ENCODE assay signal across 27 cellular contexts in the genomic region with DNA sequence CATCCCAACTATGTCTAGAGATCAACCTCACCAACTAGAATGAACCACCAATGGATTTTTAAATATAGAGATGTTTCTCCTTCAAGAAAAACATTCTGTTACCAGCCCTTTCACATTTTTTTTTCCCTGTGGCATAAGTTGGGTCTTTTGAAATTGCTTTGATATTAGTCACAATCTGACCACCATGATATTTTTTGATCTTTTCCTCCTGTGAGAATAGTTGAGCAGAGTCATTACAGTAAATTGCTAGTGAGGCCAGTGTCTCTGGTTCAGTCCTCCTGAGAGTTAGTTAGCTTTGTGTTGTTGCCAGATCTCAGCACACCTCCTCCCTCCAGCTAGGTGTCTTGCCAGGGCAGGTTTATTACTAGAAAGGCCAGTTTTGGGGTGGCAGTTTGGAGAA.
DNase-seq lines count a peak whose midpoint lies in the region; ATAC-seq and FAIRE-seq lines count a peak whose summit lies in the region.
"Had no signal": no experiment of that assay in that cellular context is flagged by ENCODE, and none has a peak within 500 bp of the region (broad histone marks: within the 10 kb centered on the region; RNA-seq: fewer than 3 reads in every experiment).

No MANE protein-coding gene starts in this region.

- DNase-seq in stimulated activated naive CD8-positive, alpha-beta T cell treated with anti-CD3 and anti-CD28 coated beads, Interleukin-15, amount 100 ng/mL, for 72 hours: no peak
- DNase-seq in stimulated activated naive CD8-positive, alpha-beta T cell treated with anti-CD3 and anti-CD28 coated beads, Interleukin-15, Interleukin-2, amounts not matched to agents 100 U/mL and 50 U/mL, for 24 hours: no peak
- DNase-seq in astrocyte of the hippocampus (ENCODE audit: low read depth, low spot score) (peak; percentile 40), iris pigment epithelial cell (ENCODE audit: low read depth) (peak; percentile 29), urothelium cell line (ENCODE audit: low spot score) (peak; percentile 21), DMS153 treated with DMSO at 0.1 percent for 48 hours (lab: John Stamatoyannopoulos, UW; ENCODE audit: unreplicated experiment) (no peak)
- DNase-seq: activated CD4-positive, alpha-beta T cell treated with anti-CD3 and anti-CD28 coated beads, Interleukin-2, amount 50 U/mL, for 4 hours; activated gamma-delta T cell; DND-41; dorsolateral prefrontal cortex; hypothalamus; kidney; naive B cell; NCI-H187; NCI-H69; occipital lobe; retina; stimulated activated CD4-positive, alpha-beta T cell treated with anti-CD3 and anti-CD28 coated beads, Interleukin-4, amount 100 ng/mL, for 4 hours; T1000; upper lobe of right lung had no signal

- no peak overlapping the region for H3K4me3 Mint-ChIP-seq in stimulated activated naive CD8-positive, alpha-beta T cell treated with anti-CD3 and anti-CD28 coated beads, Interleukin-15, amount 100 ng/mL, for 72 hours
- H3K4me3 Mint-ChIP-seq: memory B cell, naive B cell, WTC11 had no signal

- H3K4me1 Mint-ChIP-seq in stimulated activated naive CD8-positive, alpha-beta T cell treated with anti-CD3 and anti-CD28 coated beads, Interleukin-15, amount 100 ng/mL, for 72 hours: no peaks in the 10 kb centered on the region
- H3K4me1 Mint-ChIP-seq: memory B cell, naive B cell had no signal

- H3K9me3 Mint-ChIP-seq in stimulated activated naive CD8-positive, alpha-beta T cell treated with anti-CD3 and anti-CD28 coated beads, Interleukin-15, amount 100 ng/mL, for 72 hours: no peaks in the 10 kb centered on the region
- H3K9me3 Mint-ChIP-seq: memory B cell, naive B cell had no signal

- no peak for FAIRE-seq in urothelium cell line (lab: Jason Lieb, UNC)
- FAIRE-seq: A204.1, endothelial cell of umbilical vein, H54, kidney had no signal

- no peaks in the 10 kb centered on the region for H3K27me3 Mint-ChIP-seq in stimulated activated naive CD8-positive, alpha-beta T cell treated with anti-CD3 and anti-CD28 coated beads, Interleukin-15, amount 100 ng/mL, for 72 hours
- H3K27me3 Mint-ChIP-seq: naive B cell had no signal

- H3K27ac Mint-ChIP-seq in stimulated activated naive CD8-positive, alpha-beta T cell treated with anti-CD3 and anti-CD28 coated beads, Interleukin-15, amount 100 ng/mL, for 72 hours: no peak overlapping the region
- H3K27ac Mint-ChIP-seq: memory B cell, WTC11 had no signal

- peak; percentile 31 for ATAC-seq in stimulated activated naive CD8-positive, alpha-beta T cell treated with anti-CD3 and anti-CD28 coated beads, Interleukin-15, amount 100 ng/mL, for 72 hours
- ATAC-seq in stimulated activated naive CD8-positive, alpha-beta T cell treated with anti-CD3 and anti-CD28 coated beads, Interleukin-15, Interleukin-2, amounts not matched to agents 100 U/mL and 50 U/mL, for 24 hours: no peak
- no peak for ATAC-seq in HG03039 (IDR thresholded peaks at IDR 0.05; ENCODE audit: unreplicated experiment)
- ATAC-seq in HG02571 (IDR thresholded peaks at IDR 0.05; ENCODE audit: unreplicated experiment): no peak
- ATAC-seq: upper lobe of right lung, WTC11 had no signal

Comparison
In these comparisons a context has a peak if more than half of its experiments do, and no peak if none do; other contexts are left out.
1. DNase-seq: peak in astrocyte of the hippocampus (single experiment), iris pigment epithelial cell (single experiment) and urothelium cell line (single experiment); none in stimulated activated naive CD8-positive, alpha-beta T cell treated with anti-CD3 and anti-CD28 coated beads, Interleukin-15, amount 100 ng/mL, for 72 hours (0 of 2), stimulated activated naive CD8-positive, alpha-beta T cell treated with anti-CD3 and anti-CD28 coated beads, Interleukin-15, Interleukin-2, amounts not matched to agents 100 U/mL and 50 U/mL, for 24 hours (single experiment) and DMS153 treated with DMSO at 0.1 percent for 48 hours (single experiment).